Comparison of ENCODE assay signal across 8 cellular contexts in the genomic region with DNA sequence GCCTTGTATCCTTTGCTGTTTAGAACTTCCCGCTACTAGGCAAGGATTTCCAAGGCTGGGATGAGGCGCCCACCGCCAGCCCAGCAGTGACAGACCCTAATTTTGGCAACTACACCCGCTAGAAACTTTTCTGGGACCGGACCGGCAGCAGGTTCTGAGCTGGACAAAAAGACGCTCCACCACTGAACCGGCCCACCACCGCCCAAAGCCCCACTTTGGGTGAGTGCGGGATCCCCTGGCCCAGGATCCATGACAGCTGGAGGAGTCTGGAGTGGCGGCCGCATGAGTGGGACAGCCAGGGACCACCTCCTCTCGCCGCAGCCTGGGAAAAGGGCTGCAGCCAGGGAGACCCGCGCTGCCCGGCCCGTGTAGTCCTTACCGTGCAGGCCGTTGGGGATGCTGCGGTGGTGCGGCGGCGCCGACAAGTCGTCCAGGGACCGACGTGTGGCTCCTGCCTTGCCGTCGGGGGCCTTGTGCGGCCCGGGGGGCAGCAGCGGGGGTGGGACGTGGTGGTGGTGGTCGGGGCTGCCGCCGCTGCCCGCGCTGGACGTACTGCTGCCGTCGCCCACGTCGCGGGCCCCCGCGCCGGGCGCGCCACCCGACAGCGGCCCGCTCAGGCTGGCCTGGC. TPM values are rescaled to one million over a fixed set of nuclear protein-coding genes. Genes with fewer than 3 reads are reported as not detected.
DNase-seq lines count a peak whose midpoint lies in the region; ATAC-seq and TF ChIP-seq lines count a peak whose summit lies in the region.

No MANE protein-coding gene starts in this region.

- H3K27me3 ChIP-seq in GM23338 (ENCODE audit: insufficient read depth) (peaks cover 50% of the 10 kb centered on the region), gastroesophageal sphincter (no peaks in the 10 kb centered on the region), aorta (ENCODE audit: control insufficient read depth in 1 of 2, insufficient read depth in 2 of 2, low read length in 1 of 2) (no peaks in the 10 kb centered on the region)

- no peak overlapping the region for H3K27ac Mint-ChIP-seq in GM23338

- peaks cover 35% of the 10 kb centered on the region for H3K27me3 Mint-ChIP-seq in GM23338 (ENCODE audit: insufficient read depth, low read depth, poor library complexity)

- H3K36me3 ChIP-seq in GM23338 (ENCODE audit: insufficient read depth) = no peaks in the 10 kb centered on the region
- H3K36me3 ChIP-seq in SK-N-MC (ENCODE audit: insufficient read depth, low read length) = no peaks in the 10 kb centered on the region
- no peaks in the 10 kb centered on the region for H3K36me3 ChIP-seq in gastroesophageal sphincter
- H3K36me3 ChIP-seq in aorta (ENCODE audit: control insufficient read depth in 1 of 2, insufficient read depth in 2 of 2, low read length in 1 of 2) = no peaks in the 10 kb centered on the region

- H3K9me2 ChIP-seq in GM23338 (ENCODE audit: insufficient read depth) = no peaks in the 10 kb centered on the region

- no peaks in the 10 kb centered on the region for H3K9me3 ChIP-seq in SK-N-MC (ENCODE audit: low read depth, low read length)
- H3K9me3 ChIP-seq in gastroesophageal sphincter = no peaks in the 10 kb centered on the region
- H3K9me3 ChIP-seq in aorta (ENCODE audit: control insufficient read depth, low read length) = no peaks in the 10 kb centered on the region

- H3K9ac ChIP-seq in SK-N-MC (ENCODE audit: insufficient read length) = peak overlapping the region; percentile 62

- TF ChIP-seq POLR2A in gastroesophageal sphincter (IDR thresholded peaks at IDR 0.05) = no peak

- H3K79me2 ChIP-seq in GM23338 (replicated peaks; ENCODE audit: insufficient read depth) = peaks cover 50% of the 10 kb centered on the region

- H3K4me3 ChIP-seq in GM23338 = peak overlapping the region; percentile 69
- H3K4me3 ChIP-seq in SK-N-MC = peak overlapping the region; percentile 83
- peak overlapping the region; percentile 49 to 90 for H3K4me3 ChIP-seq in gastroesophageal sphincter
- H3K4me3 ChIP-seq in aorta (ENCODE audit: low read length in 2 of 2) = no peak overlapping the region

- H3K36me3 Mint-ChIP-seq in GM23338 (ENCODE audit: low read depth) = no peaks in the 10 kb centered on the region; the same call in 2 of the 3 replicates

- no peak for ATAC-seq in GM23338
- ATAC-seq in gastroesophageal sphincter = no peak
- no peak for ATAC-seq in activated CD4-positive, CD25-positive, alpha-beta regulatory T cell treated with anti-CD3 and anti-CD28 coated beads, Interleukin-2, amount 50 U/mL, for 24 hours
- ATAC-seq in aorta (ENCODE audit: low FRiP score) = no peak

- no peaks in the 10 kb centered on the region for H3F3A ChIP-seq in GM23338 (replicated peaks; ENCODE audit: low read depth)

- no peak overlapping the region for H2AFZ ChIP-seq in GM23338

- DNase-seq in GM23338 (ENCODE audit: low spot score) (peak; percentile 48), SK-N-MC (ENCODE audit: low read depth, low spot score) (no peak), retina (peak; percentile 58), aorta (no peak), RKO (ENCODE audit: low spot score) (no peak)
- no peak for DNase-seq in effector CD8-positive, alpha-beta T cell (lab: John Stamatoyannopoulos, UW)

- intact Hi-C loops in aorta (cut with DNase I) = loop anchor here in 1 of 2 donors (10.0 kb wide), 2 partner anchors 118 to 568 kb away; a partner anchor contains a TSS

- no peak for TF ChIP-seq CTCF in GM23338 (conservative IDR thresholded peaks at IDR 0.05; ENCODE audit: low read depth in 2 of 2)
- TF ChIP-seq CTCF in gastroesophageal sphincter (IDR thresholded peaks at IDR 0.05) = no peak

- peak overlapping the region; percentile 89 for H3K4me2 ChIP-seq in GM23338

- no CpG with 5 or more reads among the region's 53 CpGs for WGBS in gastroesophageal sphincter (ENCODE audit: low coverage in 1 of 2), 2 donors
- 51 to 62% methylated on average over 28 to 53 of the region's 53 CpGs for WGBS in aorta, 2 donors

- no peaks in the 10 kb centered on the region; the same call in 2 of the 3 replicates for H3K9me3 Mint-ChIP-seq in GM23338

- no peak for TF ChIP-seq EP300 in gastroesophageal sphincter (IDR thresholded peaks at IDR 0.05)

- H3K4me3 Mint-ChIP-seq in GM23338 = peak overlapping the region; percentile 77

- H4K20me1 ChIP-seq in GM23338 (replicated peaks; ENCODE audit: insufficient read depth) = peaks cover 23% of the 10 kb centered on the region; the same call in 1 of the 2 replicates

- peaks cover 32% of the 10 kb centered on the region for H3K4me1 Mint-ChIP-seq in GM23338

- H3K4me1 ChIP-seq in GM23338 (ENCODE audit: insufficient read depth) (peaks cover 15% of the 10 kb centered on the region), gastroesophageal sphincter (peaks cover 0 to 74% (median 24%) of the 10 kb centered on the region in 3 donors), aorta (ENCODE audit: control insufficient read depth in 1 of 2, insufficient read depth in 2 of 2, low read length in 2 of 2) (no peaks in the 10 kb centered on the region)

- no peak overlapping the region for H3K27ac ChIP-seq in GM23338 (ENCODE audit: low read depth)
- H3K27ac ChIP-seq in SK-N-MC = no peak overlapping the region
- H3K27ac ChIP-seq in gastroesophageal sphincter = peak overlapping the region; percentile 41 to 97 (median 92)
- no peak overlapping the region for H3K27ac ChIP-seq in aorta (ENCODE audit: low read depth in 1 of 2, low read length in 2 of 2)

TF ChIP-seq in GM23338, 12 proteins besides CTCF, POLR2A, EP300 and RAD21 (continues in another document):
- TF ChIP-seq ZNF114 (CRISPR knock-in tag; IDR thresholded peaks at IDR 0.05) = no peak
- TF ChIP-seq, protein P1, sequence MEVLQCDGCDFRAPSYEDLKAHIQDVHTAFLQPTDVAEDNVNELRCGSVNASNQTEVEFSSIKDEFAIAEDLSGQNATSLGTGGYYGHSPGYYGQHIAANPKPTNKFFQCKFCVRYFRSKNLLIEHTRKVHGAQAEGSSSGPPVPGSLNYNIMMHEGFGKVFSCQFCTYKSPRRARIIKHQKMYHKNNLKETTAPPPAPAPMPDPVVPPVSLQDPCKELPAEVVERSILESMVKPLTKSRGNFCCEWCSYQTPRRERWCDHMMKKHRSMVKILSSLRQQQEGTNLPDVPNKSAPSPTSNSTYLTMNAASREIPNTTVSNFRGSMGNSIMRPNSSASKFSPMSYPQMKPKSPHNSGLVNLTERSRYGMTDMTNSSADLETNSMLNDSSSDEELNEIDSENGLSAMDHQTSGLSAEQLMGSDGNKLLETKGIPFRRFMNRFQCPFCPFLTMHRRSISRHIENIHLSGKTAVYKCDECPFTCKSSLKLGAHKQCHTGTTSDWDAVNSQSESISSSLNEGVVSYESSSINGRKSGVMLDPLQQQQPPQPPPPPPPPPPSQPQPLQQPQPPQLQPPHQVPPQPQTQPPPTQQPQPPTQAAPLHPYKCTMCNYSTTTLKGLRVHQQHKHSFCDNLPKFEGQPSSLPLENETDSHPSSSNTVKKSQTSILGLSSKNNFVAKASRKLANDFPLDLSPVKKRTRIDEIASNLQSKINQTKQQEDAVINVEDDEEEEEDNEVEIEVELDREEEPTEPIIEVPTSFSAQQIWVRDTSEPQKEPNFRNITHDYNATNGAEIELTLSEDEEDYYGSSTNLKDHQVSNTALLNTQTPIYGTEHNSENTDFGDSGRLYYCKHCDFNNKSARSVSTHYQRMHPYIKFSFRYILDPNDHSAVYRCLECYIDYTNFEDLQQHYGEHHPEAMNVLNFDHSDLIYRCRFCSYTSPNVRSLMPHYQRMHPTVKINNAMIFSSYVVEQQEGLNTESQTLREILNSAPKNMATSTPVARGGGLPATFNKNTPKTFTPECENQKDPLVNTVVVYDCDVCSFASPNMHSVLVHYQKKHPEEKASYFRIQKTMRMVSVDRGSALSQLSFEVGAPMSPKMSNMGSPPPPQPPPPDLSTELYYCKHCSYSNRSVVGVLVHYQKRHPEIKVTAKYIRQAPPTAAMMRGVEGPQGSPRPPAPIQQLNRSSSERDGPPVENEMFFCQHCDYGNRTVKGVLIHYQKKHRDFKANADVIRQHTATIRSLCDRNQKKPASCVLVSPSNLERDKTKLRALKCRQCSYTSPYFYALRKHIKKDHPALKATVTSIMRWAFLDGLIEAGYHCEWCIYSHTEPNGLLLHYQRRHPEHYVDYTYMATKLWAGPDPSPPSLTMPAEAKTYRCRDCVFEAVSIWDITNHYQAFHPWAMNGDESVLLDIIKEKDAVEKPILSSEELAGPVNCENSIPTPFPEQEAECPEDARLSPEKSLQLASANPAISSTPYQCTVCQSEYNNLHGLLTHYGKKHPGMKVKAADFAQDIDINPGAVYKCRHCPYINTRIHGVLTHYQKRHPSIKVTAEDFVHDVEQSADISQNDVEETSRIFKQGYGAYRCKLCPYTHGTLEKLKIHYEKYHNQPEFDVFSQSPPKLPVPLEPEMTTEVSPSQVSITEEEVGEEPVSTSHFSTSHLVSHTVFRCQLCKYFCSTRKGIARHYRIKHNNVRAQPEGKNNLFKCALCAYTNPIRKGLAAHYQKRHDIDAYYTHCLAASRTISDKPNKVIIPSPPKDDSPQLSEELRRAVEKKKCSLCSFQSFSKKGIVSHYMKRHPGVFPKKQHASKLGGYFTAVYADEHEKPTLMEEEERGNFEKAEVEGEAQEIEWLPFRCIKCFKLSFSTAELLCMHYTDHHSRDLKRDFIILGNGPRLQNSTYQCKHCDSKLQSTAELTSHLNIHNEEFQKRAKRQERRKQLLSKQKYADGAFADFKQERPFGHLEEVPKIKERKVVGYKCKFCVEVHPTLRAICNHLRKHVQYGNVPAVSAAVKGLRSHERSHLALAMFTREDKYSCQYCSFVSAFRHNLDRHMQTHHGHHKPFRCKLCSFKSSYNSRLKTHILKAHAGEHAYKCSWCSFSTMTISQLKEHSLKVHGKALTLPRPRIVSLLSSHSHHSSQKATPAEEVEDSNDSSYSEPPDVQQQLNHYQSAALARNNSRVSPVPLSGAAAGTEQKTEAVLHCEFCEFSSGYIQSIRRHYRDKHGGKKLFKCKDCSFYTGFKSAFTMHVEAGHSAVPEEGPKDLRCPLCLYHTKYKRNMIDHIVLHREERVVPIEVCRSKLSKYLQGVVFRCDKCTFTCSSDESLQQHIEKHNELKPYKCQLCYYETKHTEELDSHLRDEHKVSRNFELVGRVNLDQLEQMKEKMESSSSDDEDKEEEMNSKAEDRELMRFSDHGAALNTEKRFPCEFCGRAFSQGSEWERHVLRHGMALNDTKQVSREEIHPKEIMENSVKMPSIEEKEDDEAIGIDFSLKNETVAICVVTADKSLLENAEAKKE (CRISPR knock-in tag; IDR thresholded peaks at IDR 0.05) = no peak

RNA-seq across cellular contexts. Expression of a gene that starts 1.1 kb away (rescaled TPM):
- 24.9 and 26.8 TPM in 2 replicates for total RNA-seq in GM23338 (2014; rRNA removed; shearing (Covaris generic))
- polyA plus RNA-seq in GM23338 (2016; fragmentation: Nextera tagmentation; extraction: Ambion mirVana) = 4.5 and 6.5 TPM in 2 replicates
- 10 to 100 TPM; 14.0 to 58.2 (median 25.0) TPM for total RNA-seq in gastroesophageal sphincter
- 1 to 10 TPM; 6.4 to 7.6 TPM for total RNA-seq in aorta
- polyA plus RNA-seq in aorta = 1 to 10 TPM; 1.2 to 8.1 TPM

RNA-seq across cellular contexts. Expression of a gene that starts 42.0 kb away (rescaled TPM):
- total RNA-seq in GM23338 (2014; rRNA removed; shearing (Covaris generic)) = 1.6 and 2.0 TPM in 2 replicates
- 1.9 TPM in 2 replicates for polyA plus RNA-seq in GM23338 (2016; fragmentation: Nextera tagmentation; extraction: Ambion mirVana)
- 1 to 10 TPM; 2.7 to 9.6 (median 3.7) TPM for total RNA-seq in gastroesophageal sphincter
- 1 to 10 TPM; 2.5 to 7.7 TPM for total RNA-seq in aorta
- under 1 TPM; 0.51 to 0.63 TPM for polyA plus RNA-seq in aorta

Comparison
In these comparisons a context has a peak if more than half of its experiments do, and no peak if none do; other contexts are left out.
1. DNase-seq: peak in GM23338 (single experiment) and retina (single experiment); none in SK-N-MC (single experiment), effector CD8-positive, alpha-beta T cell (single experiment), aorta (0 of 2) and RKO (single experiment).
2. H3K27ac ChIP-seq: peak in gastroesophageal sphincter (4 of 4); none in GM23338 (single experiment), SK-N-MC (single experiment) and aorta (0 of 2).
3. H3K4me3 ChIP-seq: peak in GM23338 (single experiment), SK-N-MC (single experiment) and gastroesophageal sphincter (2 of 2); none in aorta (0 of 2).